ENCODE assay signal across 8 cellular contexts in genomic region chr6:166957087-166957804, GRCh38. TPM values are rescaled to one million over a fixed set of nuclear protein-coding genes. Genes with fewer than 3 reads are reported as not detected.
A peak's percentile ranks its signal among the peaks of the same experiment; 100 is the strongest.
DNase-seq lines count a peak whose midpoint lies in the region; ATAC-seq and TF ChIP-seq lines count a peak whose summit lies in the region.

No MANE protein-coding gene starts in this region.

- peak overlapping the region; percentile 75 for H3K4me3 ChIP-seq in AG04449 (ENCODE audit: low read depth, low read length)

- CTCF ChIA-PET in AG04449 (lab: Yijun Ruan, JAX) = interaction anchor here (0.8 to 2.1 kb wide), 4 partner anchors 14 to 183 kb away, joined by 3 to 13 read pairs (median 5); no protein-coding TSS in a partner anchor

- TF ChIP-seq CTCF in AG04449 (IDR thresholded peaks at IDR 0.05; ENCODE audit: insufficient read depth, low read length, missing control alignments) = no peak

- intact Hi-C loops in Right ventricle myocardium inferior (cut with DNase I) = loop anchor here (2.0 to 10.0 kb wide), 3 partner anchors 42 to 332 kb away; partner anchors contain the start of genes CEP43 and RPS6KA2

- POLR2A ChIA-PET in AG04449 (lab: Yijun Ruan, JAX) = interaction anchor here (0.6 kb wide), 1 partner anchor 25 kb away, joined by 3 read pairs; no protein-coding TSS in a partner anchor

- ATAC-seq in GM18511 (IDR thresholded peaks at IDR 0.05; ENCODE audit: unreplicated experiment) = peak; percentile 51
- peak; percentile 38 for ATAC-seq in HG02943 (IDR thresholded peaks at IDR 0.05; ENCODE audit: low read depth, unreplicated experiment)
- ATAC-seq in Right ventricle myocardium inferior = peak; percentile 53

- DNase-seq in AG04449 (ENCODE audit: low read depth, low spot score) = no peak
- peak; percentile 39 to 64 for DNase-seq in NOMO-1 (lab: John Stamatoyannopoulos, UW; ENCODE audit: unreplicated experiment in 2 of 2)
- peak; percentile 32 for DNase-seq in activated gamma-delta T cell treated with anti-CD3 and anti-CD28 coated beads, Interleukin-2, amount 50 U/mL, for 16 hours (ENCODE audit: low read depth)
- DNase-seq in Right ventricle myocardium inferior (ENCODE audit: missing footprints) = peak; percentile 91
- DNase-seq in pons (ENCODE audit: low spot score) = peak; percentile 42
- DNase-seq in H4 (ENCODE audit: low spot score) = no peak

RNA-seq across cellular contexts. Expression of gene RNASET2, which starts 0.9 kb away (rescaled TPM):
- total RNA-seq in Right ventricle myocardium inferior = 16.4 TPM
- 9.8 and 19.8 TPM in 2 replicates for total RNA-seq in H4 (2014; rRNA removed; shearing (Covaris generic))

RNA-seq across cellular contexts. Expression of gene CEP43, which starts 42.0 kb away (rescaled TPM):
- total RNA-seq in Right ventricle myocardium inferior = 10.8 TPM
- total RNA-seq in H4 (2014; rRNA removed; shearing (Covaris generic)) = 16.7 and 17.4 TPM in 2 replicates

Comparison
In these comparisons a context has a peak if more than half of its experiments do, and no peak if none do; other contexts are left out.
1. DNase-seq: peak in NOMO-1 (2 of 2), activated gamma-delta T cell treated with anti-CD3 and anti-CD28 coated beads, Interleukin-2, amount 50 U/mL, for 16 hours (single experiment), Right ventricle myocardium inferior (single experiment) and pons (single experiment); none in AG04449 (single experiment) and H4 (single experiment).
2. Peak in every context shown above with its lines, with median percentiles within 50 percentile points of each other: ATAC-seq.